8 cellular contexts compared by ENCODE assay signal in the genomic region with DNA sequence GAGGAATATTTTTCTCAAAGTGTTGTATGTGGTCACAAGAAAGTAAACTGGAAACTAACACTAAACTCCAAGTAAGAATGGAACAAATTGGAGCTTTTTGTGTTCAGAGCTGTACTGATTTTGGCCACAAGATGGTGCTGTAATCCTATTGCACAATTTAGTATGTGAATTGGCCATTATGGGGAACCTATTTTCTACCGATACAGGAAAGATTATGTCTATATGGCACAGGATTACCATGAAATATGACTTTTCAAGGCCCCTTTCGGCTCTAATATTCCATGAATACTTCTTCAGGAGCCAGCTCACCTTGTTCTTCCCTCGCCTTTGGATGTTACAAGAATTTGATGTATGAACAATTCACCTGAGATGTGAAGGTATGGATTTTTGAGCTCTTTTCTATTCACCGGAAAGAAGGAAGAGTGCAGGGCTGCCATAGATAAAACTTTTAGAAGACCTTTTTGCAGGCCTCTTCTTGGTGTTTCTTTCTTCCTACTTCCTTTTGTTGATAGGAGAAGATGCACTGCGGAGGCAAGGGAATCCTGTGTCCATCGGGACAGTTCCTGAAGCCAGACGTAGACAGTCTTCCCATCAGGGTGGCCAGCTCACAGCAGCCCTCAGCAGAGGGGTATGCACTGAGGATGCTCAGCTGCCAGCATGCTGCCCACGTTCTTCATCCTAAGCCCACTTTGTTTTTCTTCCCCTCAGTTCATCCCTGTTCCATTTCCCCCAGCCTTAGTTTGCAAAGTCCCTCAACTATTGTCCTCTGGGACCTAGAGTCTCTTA. TPM values are rescaled to one million over a fixed set of nuclear protein-coding genes. Genes with fewer than 3 reads are reported as not detected.
DNase-seq lines count a peak whose midpoint lies in the region; ATAC-seq, FAIRE-seq and TF ChIP-seq lines count a peak whose summit lies in the region.

No MANE protein-coding gene starts in this region.

- FAIRE-seq in GM12878 (lab: Jason Lieb, UNC), result peak; percentile 49

- in situ Hi-C loops in GM12878 (cut with MboI), result no loop called here

- SMC1A ChIA-PET in GM12878 (lab: Charles Lee; ENCODE audit: uncharacterized antibody, unreplicated experiment), result interaction anchor here (0.6 to 5.4 kb wide), 36 partner anchors 10 to 690 kb away, joined by 3 to 74 read pairs (median 4); a partner anchor contains a TSS

- RAD21 ChIA-PET in GM12878 (lab: Charles Lee; ENCODE audit: unreplicated experiment), result interaction anchor here (0.6 to 5.3 kb wide), 20 partner anchors 9 to 810 kb away, joined by 3 to 82 read pairs (median 6); no protein-coding TSS in a partner anchor

- intact Hi-C loops in GM12878 (cut with micrococcal nuclease; ENCODE audit: unreplicated experiment), result loop anchor here (1.0 to 10.0 kb wide), 4 partner anchors 314 to 804 kb away; no protein-coding TSS in a partner anchor

- no peak for TF ChIP-seq POLR2A in GM12878 (IDR thresholded peaks at IDR 0.05; ENCODE audit: low read depth, low read length)

- no peak overlapping the region for H3K4me2 ChIP-seq in GM12878 (ENCODE audit: control insufficient read depth, insufficient read depth)

- TF ChIP-seq CTCF in GM20000 (IDR thresholded peaks at IDR 0.05; ENCODE audit: extremely low read depth, missing control alignments) (peak; percentile 70), GM12878 (IDR thresholded peaks at IDR 0.05 in 2 of 3, conservative IDR thresholded peaks at IDR 0.05 in 1 of 3; ENCODE audit: control insufficient read depth in 2 of 3, extremely low read depth in 1 of 3, insufficient read depth in 1 of 3, low read depth in 3 of 3, low read length in 3 of 3) (peak; percentile 73 to 91 (median 85); a peak in 5 of 6 replicates)

- peak; percentile 87 for ATAC-seq in GM12878
- ATAC-seq in GM19324 (IDR thresholded peaks at IDR 0.05; ENCODE audit: low FRiP score, unreplicated experiment), result no peak

- no peak overlapping the region for H2AFZ ChIP-seq in GM12878 (ENCODE audit: control insufficient read depth, low read depth, low read length)

- H3K27me3 ChIP-seq in SJCRH30, result no peaks in the 10 kb centered on the region
- H3K27me3 ChIP-seq in GM12878 (replicated peaks in 1 of 2; ENCODE audit: control insufficient read depth in 2 of 2, insufficient read depth in 2 of 2, low read length in 1 of 2), result no peaks in the 10 kb centered on the region

- POLR2A ChIA-PET in GM12878 (lab: Charles Lee), result interaction anchor here (0.9 to 1.5 kb wide), 3 partner anchors 21 to 74 kb away, joined by 3 to 8 read pairs (median 5); no protein-coding TSS in a partner anchor

- H4K20me1 ChIP-seq in GM12878 (ENCODE audit: control insufficient read depth, insufficient read depth), result no peaks in the 10 kb centered on the region

- peak; percentile 84 for TF ChIP-seq RAD21 in GM12878 (IDR thresholded peaks at IDR 0.05; ENCODE audit: insufficient read depth, low read depth, low read length)

- no peaks in the 10 kb centered on the region for H3K79me2 ChIP-seq in GM12878 (ENCODE audit: control insufficient read depth, insufficient read depth, low read length)

- CTCF ChIA-PET in GM12878 (lab: Yijun Ruan, JAX), result interaction anchor here (0.6 to 11.9 kb wide), 66 partner anchors 9 to 999 kb away, joined by 3 to 187 read pairs (median 5); a partner anchor contains a TSS

- no peak overlapping the region for H3K27ac ChIP-seq in SJCRH30
- H3K27ac ChIP-seq in GM12878 (ENCODE audit: control insufficient read depth, insufficient read depth), result no peak overlapping the region

- DNase-seq in DMS153 (lab: John Stamatoyannopoulos, UW) (peak; percentile 13), GM20000 (ENCODE audit: low spot score) (peak; percentile 36), KG1 (lab: John Stamatoyannopoulos, UW) (peak; percentile 46), SJCRH30 (peak; percentile 45 to 84), GM12878 (ENCODE audit: low read depth, low spot score) (no peak), islet precursor cell (peak; percentile 59)
- peak; percentile 17 to 49 (median 32) for DNase-seq in stimulated activated CD4-positive, alpha-beta T cell treated with anti-CD3 and anti-CD28 coated beads, TNF-alpha, amount 100 ng/mL, for 24 hours (ENCODE audit: low read depth in 3 of 3)

- H3K4me3 ChIP-seq in SJCRH30 (no peak overlapping the region), GM12878 (no peak overlapping the region)

- peaks cover 23% of the 10 kb centered on the region for H3K36me3 ChIP-seq in SJCRH30
- H3K36me3 ChIP-seq in GM12878 (ENCODE audit: control insufficient read depth in 2 of 2, insufficient read depth in 2 of 2, low read length in 1 of 2), result peaks cover 0 to 12% of the 10 kb centered on the region in 2 experiments; a peak in 2 of 4 replicates

- H3K4me1 ChIP-seq in SJCRH30 (no peaks in the 10 kb centered on the region), GM12878 (ENCODE audit: control insufficient read depth, insufficient read depth, low read length) (no peaks in the 10 kb centered on the region)

- H3K9me3 ChIP-seq in SJCRH30 (replicated peaks) (no peaks in the 10 kb centered on the region), GM12878 (replicated peaks; ENCODE audit: control insufficient read depth, insufficient read depth, low read length) (no peaks in the 10 kb centered on the region)

- H3K9ac ChIP-seq in GM12878 (ENCODE audit: control insufficient read depth, insufficient read depth, low read length), result no peak overlapping the region

- TF ChIP-seq EP300 in GM12878 (IDR thresholded peaks at IDR 0.05; ENCODE audit: borderline replicate concordance in 1 of 2, control insufficient read depth in 1 of 2, low read depth in 2 of 2, low read length in 2 of 2), result no peak

- 58% methylated on average over 8 of the region's 8 CpGs for WGBS in GM12878 (ENCODE audit: insufficient coverage, insufficient replicate concordance, low lambda C conversion rate, missing lambda C conversion rate)

- BruUV-seq in GM12878 (replicated peaks; lab: Mats Ljungman, UMichigan), result no TSS peak

TF ChIP-seq in GM12878, 131 proteins besides CTCF, POLR2A, EP300 and RAD21:
- peak in 1 of 2 experiments; percentile 54; a peak in 1 of 4 replicates for TF ChIP-seq CEBPB (IDR thresholded peaks at IDR 0.05; ENCODE audit: borderline replicate concordance in 1 of 2, low read depth in 2 of 2, low read length in 2 of 2)
- TF ChIP-seq SMC3 (IDR thresholded peaks at IDR 0.05; ENCODE audit: borderline replicate concordance, low read length), result peak; percentile 72; the same call in 1 of the 2 replicates
- no peak for TF ChIP-seq BMI1 (IDR thresholded peaks at IDR 0.05; ENCODE audit: borderline replicate concordance)

RNA-seq across cellular contexts. Expression of a gene that starts 13.3 kb away (rescaled TPM):
- 55.9 and 58.6 TPM in 2 replicates for total RNA-seq in SJCRH30 (2014; rRNA removed; shearing (Covaris generic))
- 10.5 and 11.2 TPM in 2 replicates for total RNA-seq in GM12878 (2013; cell fraction: nucleolus; rRNA removed)
- 39.5 and 43.2 TPM in 2 replicates for total RNA-seq in GM12878 (2014; rRNA removed)
- total RNA-seq in GM12878 (2014; rRNA removed; fragmentation: Illumina TruSeq; extraction: Trizol), result 39.8 and 44.3 TPM in 2 replicates
- 28.9 and 30.6 TPM in 2 replicates for total RNA-seq in GM12878 (2021)
- polyA plus RNA-seq in GM12878 (2011; ENCODE audit: low read depth), result 28.9 TPM
- 29.7 and 36.8 TPM in 2 replicates for polyA plus RNA-seq in GM12878 (2011; rRNA removed)
- 25.2 and 28.7 TPM in 2 replicates for polyA plus RNA-seq in GM12878 (2011; cell fraction: cytosol; rRNA removed)
- 8.0 and 12.3 TPM in 2 replicates for polyA plus RNA-seq in GM12878 (2011; cell fraction: nucleus; rRNA removed)
- polyA plus RNA-seq in GM12878 (2012), result 23.1 and 30.3 TPM in 2 replicates
- polyA plus RNA-seq in GM12878 (2014; fragmentation: Illumina TruSeq; extraction: Trizol), result 38.7 and 40.9 TPM in 2 replicates
- 10 to 100 TPM; 18.3 to 22.0 TPM for polyA plus RNA-seq in GM12878 (2014; fragmentation: Nextera tagmentation; extraction: Ambion mirVana)
- polyA plus RNA-seq in GM12878 (2014; rRNA removed), result 34.6 and 36.2 TPM in 2 replicates
- polyA plus RNA-seq in GM12878 (2016; fragmentation: Nextera tagmentation; extraction: Ambion mirVana), result 10 to 100 TPM; 39.9 to 42.6 TPM
- polyA minus RNA-seq in GM12878 (2011; rRNA and poly(A)+ RNA removed), result 6.9 and 9.1 TPM in 2 replicates
- 7.7 and 13.1 TPM in 2 replicates for polyA minus RNA-seq in GM12878 (2011; cell fraction: cytosol; rRNA and poly(A)+ RNA removed)
- polyA minus RNA-seq in GM12878 (2011; cell fraction: nucleus; rRNA and poly(A)+ RNA removed), result 5.2 and 7.7 TPM in 2 replicates

RNA-seq across cellular contexts. Expression of a gene that starts 25.4 kb away (rescaled TPM):
- total RNA-seq in SJCRH30 (2014; rRNA removed; shearing (Covaris generic)), result 76.8 and 82.0 TPM in 2 replicates
- total RNA-seq in GM12878 (2013; cell fraction: nucleolus; rRNA removed), result 74.7 and 94.2 TPM in 2 replicates
- total RNA-seq in GM12878 (2014; rRNA removed), result 16.7 and 17.0 TPM in 2 replicates
- total RNA-seq in GM12878 (2014; rRNA removed; fragmentation: Illumina TruSeq; extraction: Trizol), result 13.2 and 14.3 TPM in 2 replicates
- total RNA-seq in GM12878 (2021), result 10.5 and 10.9 TPM in 2 replicates
- 23.3 TPM for polyA plus RNA-seq in GM12878 (2011; ENCODE audit: low read depth)
- polyA plus RNA-seq in GM12878 (2011; rRNA removed), result 28.1 and 36.3 TPM in 2 replicates
- 19.1 and 23.9 TPM in 2 replicates for polyA plus RNA-seq in GM12878 (2011; cell fraction: cytosol; rRNA removed)
- 37.0 and 38.2 TPM in 2 replicates for polyA plus RNA-seq in GM12878 (2011; cell fraction: nucleus; rRNA removed)
- polyA plus RNA-seq in GM12878 (2012), result 31.3 and 31.7 TPM in 2 replicates
- 11.9 and 14.3 TPM in 2 replicates for polyA plus RNA-seq in GM12878 (2014; fragmentation: Illumina TruSeq; extraction: Trizol)
- polyA plus RNA-seq in GM12878 (2014; fragmentation: Nextera tagmentation; extraction: Ambion mirVana), result 1 to 10 TPM; 2.9 to 4.6 TPM
- polyA plus RNA-seq in GM12878 (2014; rRNA removed), result 9.8 and 11.1 TPM in 2 replicates
- polyA plus RNA-seq in GM12878 (2016; fragmentation: Nextera tagmentation; extraction: Ambion mirVana), result 10 to 100 TPM; 20.3 to 22.0 TPM
- 91.4 and 121 TPM in 2 replicates for polyA minus RNA-seq in GM12878 (2011; rRNA and poly(A)+ RNA removed)
- 10.2 and 11.4 TPM in 2 replicates for polyA minus RNA-seq in GM12878 (2011; cell fraction: cytosol; rRNA and poly(A)+ RNA removed)
- 36.8 and 53.6 TPM in 2 replicates for polyA minus RNA-seq in GM12878 (2011; cell fraction: nucleus; rRNA and poly(A)+ RNA removed)
